ENCODE assay signal across 12 cellular contexts in genomic region chr10:94358480-94358879, GRCh38. TPM values are rescaled to one million over a fixed set of nuclear protein-coding genes. Genes with fewer than 3 reads are reported as not detected.
DNase-seq lines count a peak whose midpoint lies in the region; ATAC-seq and TF ChIP-seq lines count a peak whose summit lies in the region.
"Had no signal": no experiment of that assay in that cellular context is flagged by ENCODE, and none has a peak within 500 bp of the region (broad histone marks: within the 10 kb centered on the region; RNA-seq: fewer than 3 reads in every experiment).

No MANE protein-coding gene starts in this region.

- TF ChIP-seq CTCF in PC-9 (conservative IDR thresholded peaks at IDR 0.05) = no peak
- no peak for TF ChIP-seq CTCF in epithelial cell of proximal tubule (conservative IDR thresholded peaks at IDR 0.05; ENCODE audit: low read depth, low read length)

- H3K4me3 ChIP-seq in PC-9 (peak overlapping the region; percentile 14; the same call in 1 of the 2 replicates), epithelial cell of proximal tubule (ENCODE audit: low read depth, low read length) (peak overlapping the region; percentile 38), skeletal muscle satellite cell (ENCODE audit: low read length) (peak overlapping the region; percentile 42)
- H3K4me3 ChIP-seq: BLaER1 treated with 17β-estradiol and CSF1 and Interleukin-3, amounts not matched to agents 10 nM and 100 nM; left ventricle myocardium inferior had no signal

- no peaks in the 10 kb centered on the region; the same call in 1 of the 2 replicates for H4K20me1 ChIP-seq in PC-9 (ENCODE audit: insufficient read depth)

- peaks cover 32% of the 10 kb centered on the region for H3K79me2 ChIP-seq in PC-9 (ENCODE audit: low read depth)

- CTCF ChIA-PET in PC-9 (lab: Charles Lee) = interaction anchor here (1.0 kb wide), 1 partner anchor 86 kb away, joined by 3 read pairs; no protein-coding TSS in a partner anchor

- no peaks in the 10 kb centered on the region for H3K9me3 Mint-ChIP-seq in activated naive CD4-positive, alpha-beta T cell treated with anti-CD3 and anti-CD28 coated beads, Interleukin-2, amount 50 U/mL, for 72 hours
- H3K9me3 Mint-ChIP-seq: stimulated activated naive CD8-positive, alpha-beta T cell treated with anti-CD3 and anti-CD28 coated beads, Interleukin-15, Interleukin-2, amounts not matched to agents 100 ng/mL and 50 ng/mL, for 24 hours had no signal

- peak overlapping the region; percentile 8 to 13 for H3K27ac Mint-ChIP-seq in activated naive CD4-positive, alpha-beta T cell treated with anti-CD3 and anti-CD28 coated beads, Interleukin-2, amount 50 U/mL, for 72 hours
- H3K27ac Mint-ChIP-seq: stimulated activated naive CD8-positive, alpha-beta T cell treated with anti-CD3 and anti-CD28 coated beads, Interleukin-15, Interleukin-2, amounts not matched to agents 100 ng/mL and 50 ng/mL, for 24 hours had no signal

- no TSS peak for BruUV-seq in PC-9 (replicated peaks; lab: Mats Ljungman, UMichigan)

- H3K9me2 ChIP-seq in PC-9 (ENCODE audit: insufficient read depth) = no peaks in the 10 kb centered on the region

- peaks cover 42 to 48% of the 10 kb centered on the region in 2 donors for H3K36me3 Mint-ChIP-seq in activated naive CD4-positive, alpha-beta T cell treated with anti-CD3 and anti-CD28 coated beads, Interleukin-2, amount 50 U/mL, for 72 hours

- POLR2A ChIA-PET in PC-9 (lab: Charles Lee; ENCODE audit: unreplicated experiment) = interaction anchor here (0.6 kb wide), 2 partner anchors 465 to 1732 kb away, joined by 5 to 18 read pairs; partner anchors contain the start of gene SLC35G1

- H3K36me3 ChIP-seq in PC-9 (ENCODE audit: low read depth) = peaks cover 8% of the 10 kb centered on the region; the same call in 1 of the 2 replicates
- peaks cover 31% of the 10 kb centered on the region for H3K36me3 ChIP-seq in skeletal muscle satellite cell (ENCODE audit: insufficient read depth, low read length)

- H3K27ac ChIP-seq in PC-9 = no peak overlapping the region
- H3K27ac ChIP-seq: BLaER1 treated with 17β-estradiol and CSF1 and Interleukin-3, amounts not matched to agents 10 nM and 100 nM; KMS-11; left ventricle myocardium inferior had no signal

- H3K9me3 ChIP-seq in PC-9 (ENCODE audit: insufficient read depth, low read depth) (no peaks in the 10 kb centered on the region), skeletal muscle satellite cell (replicated peaks; ENCODE audit: low read length) (no peaks in the 10 kb centered on the region)
- H3K9me3 ChIP-seq: left ventricle myocardium inferior had no signal

- H3K4me2 ChIP-seq in PC-9 = peak overlapping the region; percentile 34
- peak overlapping the region; percentile 76 for H3K4me2 ChIP-seq in skeletal muscle satellite cell (ENCODE audit: low read length)
- H3K4me2 ChIP-seq: BLaER1 treated with 17β-estradiol and CSF1 and Interleukin-3, amounts not matched to agents 10 nM and 100 nM; KMS-11 had no signal

- no peak overlapping the region for H2AFZ ChIP-seq in PC-9

- H3F3A ChIP-seq in PC-9 (ENCODE audit: insufficient read depth, low read depth) = peaks cover 8% of the 10 kb centered on the region

- DNase-seq in activated naive CD4-positive, alpha-beta T cell treated with anti-CD3 and anti-CD28 coated beads, Interleukin-2, amount 50 U/mL, for 72 hours (ENCODE audit: low spot score in 2 of 2) = no peak
- DNase-seq in activated naive CD4-positive, alpha-beta T cell (lab: John Stamatoyannopoulos, UW) = no peak
- DNase-seq in PC-9 (peak; percentile 43 to 60), epithelial cell of proximal tubule (ENCODE audit: low read depth) (peak; percentile 82)
- DNase-seq: left ventricle myocardium inferior had no signal

- H3K27me3 ChIP-seq in PC-9 (ENCODE audit: insufficient read depth, low read depth) (no peaks in the 10 kb centered on the region), skeletal muscle satellite cell (ENCODE audit: control insufficient read depth, insufficient read depth, low read length) (no peaks in the 10 kb centered on the region)
- H3K27me3 ChIP-seq: BLaER1 treated with 17β-estradiol and CSF1 and Interleukin-3, amounts not matched to agents 10 nM and 100 nM had no signal

- peaks cover 27% of the 10 kb centered on the region for H3K4me1 ChIP-seq in PC-9 (replicated peaks; ENCODE audit: insufficient read depth)
- peaks cover 28% of the 10 kb centered on the region for H3K4me1 ChIP-seq in skeletal muscle satellite cell (ENCODE audit: control insufficient read depth, insufficient read depth, low read length)

- no peak for ATAC-seq in activated naive CD4-positive, alpha-beta T cell treated with anti-CD3 and anti-CD28 coated beads, Interleukin-2, amount 50 U/mL, for 72 hours
- ATAC-seq in activated CD4-positive, CD25-positive, alpha-beta regulatory T cell treated with anti-CD3 and anti-CD28 coated beads, Interleukin-2, amount 50 U/mL, for 24 hours = no peak
- no peak for ATAC-seq in GM21423 (IDR thresholded peaks at IDR 0.05; ENCODE audit: unreplicated experiment)
- no peak for ATAC-seq in GM21515 (IDR thresholded peaks at IDR 0.05; ENCODE audit: unreplicated experiment)

- intact Hi-C loops in PC-9 (cut with micrococcal nuclease; ENCODE audit: unreplicated experiment) = loop anchor here (10.0 kb wide), 1 partner anchor 86 kb away; no protein-coding TSS in a partner anchor

- peak overlapping the region; percentile 15 for H3K9ac ChIP-seq in skeletal muscle satellite cell (ENCODE audit: low read depth, low read length)
- H3K9ac ChIP-seq: BLaER1 treated with 17β-estradiol and CSF1 and Interleukin-3, amounts not matched to agents 10 nM and 100 nM; KMS-11 had no signal

RNA-seq across cellular contexts. Expression of gene NOC3L, which starts 4.3 kb away (rescaled TPM):
- total RNA-seq in activated naive CD4-positive, alpha-beta T cell treated with anti-CD3 and anti-CD28 coated beads, Interleukin-2, amount 50 U/mL, for 72 hours = 10 to 100 TPM; 27.0 to 44.3 TPM
- total RNA-seq in PC-9 (2021) (10.5 and 17.7 TPM in 2 replicates), epithelial cell of proximal tubule (16.7 and 30.7 TPM in 2 replicates)
- total RNA-seq in skeletal muscle satellite cell (2012; rRNA removed) = 35.6 and 40.3 TPM in 2 replicates

RNA-seq across cellular contexts. Expression of gene TBC1D12, which starts 43.9 kb away (rescaled TPM):
- total RNA-seq in activated naive CD4-positive, alpha-beta T cell treated with anti-CD3 and anti-CD28 coated beads, Interleukin-2, amount 50 U/mL, for 72 hours = under 1 TPM in 1 of 2 donors, not detected in 1; 0.82 TPM
- total RNA-seq in PC-9 (2021) (3.1 and 3.9 TPM in 2 replicates), epithelial cell of proximal tubule (9.8 and 12.9 TPM in 2 replicates)
- 9.6 and 11.1 TPM in 2 replicates for total RNA-seq in skeletal muscle satellite cell (2012; rRNA removed)

Comparison
In these comparisons a context has a peak if more than half of its experiments do, and no peak if none do; other contexts are left out.
1. DNase-seq: peak in PC-9 (2 of 2) and epithelial cell of proximal tubule (single experiment); none in activated naive CD4-positive, alpha-beta T cell treated with anti-CD3 and anti-CD28 coated beads, Interleukin-2, amount 50 U/mL, for 72 hours (0 of 2) and activated naive CD4-positive, alpha-beta T cell (0 of 4).
2. Peak in every context shown above with its lines, with median percentiles within 50 percentile points of each other: H3K4me3 ChIP-seq.